1 cellular context compared by ENCODE assay signal in the genomic region with DNA sequence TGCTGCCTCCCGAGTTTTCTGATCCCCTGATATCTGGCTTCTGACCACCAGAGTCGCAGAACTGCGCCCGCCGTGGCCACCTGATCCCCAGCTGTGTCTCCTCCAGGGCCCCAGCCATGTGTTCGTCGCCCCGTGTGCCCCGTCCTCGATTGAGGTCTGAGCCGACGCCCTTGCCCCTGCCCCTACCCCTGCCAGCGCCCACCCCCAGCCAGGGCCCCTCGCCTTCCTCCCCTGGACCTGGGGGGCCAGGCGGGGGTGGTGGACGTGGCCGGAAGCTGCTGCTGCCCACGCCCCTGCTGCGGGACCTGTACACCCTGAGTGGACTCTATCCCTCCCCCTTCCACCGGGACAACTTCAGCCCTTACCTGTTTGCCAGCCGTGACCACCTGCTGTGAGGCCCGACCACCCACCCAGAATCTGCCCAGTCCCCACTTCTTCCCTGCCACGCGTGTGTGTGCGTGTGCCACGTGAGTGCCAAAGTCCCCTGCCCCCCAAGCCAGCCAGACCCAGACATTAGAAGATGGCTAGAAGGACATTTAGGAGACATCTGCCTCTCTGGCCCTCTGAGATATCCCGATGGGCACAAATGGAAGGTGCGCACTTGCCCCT.
TF ChIP-seq lines count a peak whose summit lies in the region.

No MANE protein-coding gene starts in this region.

TF ChIP-seq in endothelial cell of umbilical vein, 7 proteins besides CTCF, POLR2A, EP300 and RAD21:
- TF ChIP-seq EZH2 (IDR thresholded peaks at IDR 0.05; ENCODE audit: borderline replicate concordance, low read depth, low read length, severe bottlenecking): no peak
- no peak for TF ChIP-seq GATA2 (IDR thresholded peaks at IDR 0.05; ENCODE audit: insufficient read depth, insufficient read length, low read depth, low read length)
- TF ChIP-seq POLR2AphosphoS5 (IDR thresholded peaks at IDR 0.05; ENCODE audit: insufficient read depth, low read depth, low read length): no peak
- TF ChIP-seq FOS (IDR thresholded peaks at IDR 0.05; ENCODE audit: borderline replicate concordance, insufficient read depth, low read length): no peak
- TF ChIP-seq JUN (IDR thresholded peaks at IDR 0.05; ENCODE audit: borderline replicate concordance, insufficient read depth, insufficient read length, low read depth): no peak
- TF ChIP-seq MYC (IDR thresholded peaks at IDR 0.05; ENCODE audit: low read depth, low read length): no peak
- TF ChIP-seq, protein P1, sequence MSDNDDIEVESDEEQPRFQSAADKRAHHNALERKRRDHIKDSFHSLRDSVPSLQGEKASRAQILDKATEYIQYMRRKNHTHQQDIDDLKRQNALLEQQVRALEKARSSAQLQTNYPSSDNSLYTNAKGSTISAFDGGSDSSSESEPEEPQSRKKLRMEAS (IDR thresholded peaks at IDR 0.05; ENCODE audit: insufficient read depth, insufficient read length): no peak
TF ChIP-seq in endothelial cell of umbilical vein: peak in this region for 0.
